ENCODE assay signal across 1 cellular context in the genomic region with DNA sequence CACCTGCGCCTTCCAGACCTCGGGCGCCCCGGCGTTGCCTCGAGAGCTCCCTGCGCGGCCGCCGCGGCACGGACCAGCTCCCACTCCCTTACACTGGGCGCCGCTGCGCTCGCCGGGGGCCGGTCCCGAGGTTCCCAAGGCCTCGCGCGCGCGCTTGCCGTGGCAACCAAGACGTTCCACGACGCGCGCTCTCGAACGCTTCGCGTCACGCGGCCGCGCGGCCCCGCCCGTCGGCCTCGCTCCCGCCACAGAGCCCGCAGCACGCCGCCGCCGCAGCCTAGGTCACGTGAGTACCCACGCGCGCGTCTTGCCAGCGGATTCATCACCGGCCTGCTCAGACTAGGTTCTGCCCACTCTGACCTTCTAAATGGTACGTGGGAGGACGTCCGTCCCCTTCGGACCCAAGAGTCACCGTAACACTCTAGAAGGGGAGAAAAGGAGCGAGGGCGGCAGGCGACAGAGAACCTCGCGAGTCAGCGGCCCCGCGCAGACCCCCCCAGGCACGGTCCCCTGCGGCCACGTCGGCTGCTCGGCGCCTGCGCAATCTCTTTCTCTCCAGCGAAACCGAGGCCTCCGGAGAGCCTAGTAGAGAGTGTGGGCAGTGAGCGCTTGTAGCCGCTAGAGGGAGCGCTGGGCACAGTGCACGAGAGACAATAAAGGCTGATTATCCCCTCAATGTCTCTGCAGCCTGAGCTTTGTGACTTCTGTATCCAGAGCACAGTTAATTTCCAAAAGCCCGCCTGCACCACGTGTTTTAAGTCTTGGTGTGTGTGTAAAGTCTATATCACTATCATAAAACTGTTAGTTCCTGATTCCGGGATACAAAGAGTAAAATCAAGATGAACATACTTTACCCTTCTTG.
TF ChIP-seq lines count a peak whose summit lies in the region.

A gene with protein sequence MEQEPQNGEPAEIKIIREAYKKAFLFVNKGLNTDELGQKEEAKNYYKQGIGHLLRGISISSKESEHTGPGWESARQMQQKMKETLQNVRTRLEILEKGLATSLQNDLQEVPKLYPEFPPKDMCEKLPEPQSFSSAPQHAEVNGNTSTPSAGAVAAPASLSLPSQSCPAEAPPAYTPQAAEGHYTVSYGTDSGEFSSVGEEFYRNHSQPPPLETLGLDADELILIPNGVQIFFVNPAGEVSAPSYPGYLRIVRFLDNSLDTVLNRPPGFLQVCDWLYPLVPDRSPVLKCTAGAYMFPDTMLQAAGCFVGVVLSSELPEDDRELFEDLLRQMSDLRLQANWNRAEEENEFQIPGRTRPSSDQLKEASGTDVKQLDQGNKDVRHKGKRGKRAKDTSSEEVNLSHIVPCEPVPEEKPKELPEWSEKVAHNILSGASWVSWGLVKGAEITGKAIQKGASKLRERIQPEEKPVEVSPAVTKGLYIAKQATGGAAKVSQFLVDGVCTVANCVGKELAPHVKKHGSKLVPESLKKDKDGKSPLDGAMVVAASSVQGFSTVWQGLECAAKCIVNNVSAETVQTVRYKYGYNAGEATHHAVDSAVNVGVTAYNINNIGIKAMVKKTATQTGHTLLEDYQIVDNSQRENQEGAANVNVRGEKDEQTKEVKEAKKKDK (minus strand): TSS at position 173 of the 862 bp plus-strand sequence. CDS start 10,564 bp downstream, outside the sequence.

TF ChIP-seq in GM12878, 131 proteins besides CTCF, POLR2A, EP300 and RAD21 (continued from another document):
- TF ChIP-seq, protein P1, sequence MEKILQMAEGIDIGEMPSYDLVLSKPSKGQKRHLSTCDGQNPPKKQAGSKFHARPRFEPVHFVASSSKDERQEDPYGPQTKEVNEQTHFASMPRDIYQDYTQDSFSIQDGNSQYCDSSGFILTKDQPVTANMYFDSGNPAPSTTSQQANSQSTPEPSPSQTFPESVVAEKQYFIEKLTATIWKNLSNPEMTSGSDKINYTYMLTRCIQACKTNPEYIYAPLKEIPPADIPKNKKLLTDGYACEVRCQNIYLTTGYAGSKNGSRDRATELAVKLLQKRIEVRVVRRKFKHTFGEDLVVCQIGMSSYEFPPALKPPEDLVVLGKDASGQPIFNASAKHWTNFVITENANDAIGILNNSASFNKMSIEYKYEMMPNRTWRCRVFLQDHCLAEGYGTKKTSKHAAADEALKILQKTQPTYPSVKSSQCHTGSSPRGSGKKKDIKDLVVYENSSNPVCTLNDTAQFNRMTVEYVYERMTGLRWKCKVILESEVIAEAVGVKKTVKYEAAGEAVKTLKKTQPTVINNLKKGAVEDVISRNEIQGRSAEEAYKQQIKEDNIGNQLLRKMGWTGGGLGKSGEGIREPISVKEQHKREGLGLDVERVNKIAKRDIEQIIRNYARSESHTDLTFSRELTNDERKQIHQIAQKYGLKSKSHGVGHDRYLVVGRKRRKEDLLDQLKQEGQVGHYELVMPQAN (conservative IDR thresholded peaks at IDR 0.05): peak; percentile 83
- TF ChIP-seq CHD1 (IDR thresholded peaks at IDR 0.05; ENCODE audit: low read depth, low read length): 0 out of 2 replicates have a peak, but pooled peaks have one; percentile 81
- TF ChIP-seq CHD2 (IDR thresholded peaks at IDR 0.05; ENCODE audit: borderline replicate concordance, low read depth, low read length): peak; percentile 55; the same call in 1 of the 2 replicates
- TF ChIP-seq, protein P2, sequence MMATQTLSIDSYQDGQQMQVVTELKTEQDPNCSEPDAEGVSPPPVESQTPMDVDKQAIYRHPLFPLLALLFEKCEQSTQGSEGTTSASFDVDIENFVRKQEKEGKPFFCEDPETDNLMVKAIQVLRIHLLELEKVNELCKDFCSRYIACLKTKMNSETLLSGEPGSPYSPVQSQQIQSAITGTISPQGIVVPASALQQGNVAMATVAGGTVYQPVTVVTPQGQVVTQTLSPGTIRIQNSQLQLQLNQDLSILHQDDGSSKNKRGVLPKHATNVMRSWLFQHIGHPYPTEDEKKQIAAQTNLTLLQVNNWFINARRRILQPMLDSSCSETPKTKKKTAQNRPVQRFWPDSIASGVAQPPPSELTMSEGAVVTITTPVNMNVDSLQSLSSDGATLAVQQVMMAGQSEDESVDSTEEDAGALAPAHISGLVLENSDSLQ (IDR thresholded peaks at IDR 0.05): 0 out of 2 replicates have a peak, but pooled peaks have one; percentile 25
- peak; percentile 85 for TF ChIP-seq DPF2 (IDR thresholded peaks at IDR 0.05)
- TF ChIP-seq, protein P3, sequence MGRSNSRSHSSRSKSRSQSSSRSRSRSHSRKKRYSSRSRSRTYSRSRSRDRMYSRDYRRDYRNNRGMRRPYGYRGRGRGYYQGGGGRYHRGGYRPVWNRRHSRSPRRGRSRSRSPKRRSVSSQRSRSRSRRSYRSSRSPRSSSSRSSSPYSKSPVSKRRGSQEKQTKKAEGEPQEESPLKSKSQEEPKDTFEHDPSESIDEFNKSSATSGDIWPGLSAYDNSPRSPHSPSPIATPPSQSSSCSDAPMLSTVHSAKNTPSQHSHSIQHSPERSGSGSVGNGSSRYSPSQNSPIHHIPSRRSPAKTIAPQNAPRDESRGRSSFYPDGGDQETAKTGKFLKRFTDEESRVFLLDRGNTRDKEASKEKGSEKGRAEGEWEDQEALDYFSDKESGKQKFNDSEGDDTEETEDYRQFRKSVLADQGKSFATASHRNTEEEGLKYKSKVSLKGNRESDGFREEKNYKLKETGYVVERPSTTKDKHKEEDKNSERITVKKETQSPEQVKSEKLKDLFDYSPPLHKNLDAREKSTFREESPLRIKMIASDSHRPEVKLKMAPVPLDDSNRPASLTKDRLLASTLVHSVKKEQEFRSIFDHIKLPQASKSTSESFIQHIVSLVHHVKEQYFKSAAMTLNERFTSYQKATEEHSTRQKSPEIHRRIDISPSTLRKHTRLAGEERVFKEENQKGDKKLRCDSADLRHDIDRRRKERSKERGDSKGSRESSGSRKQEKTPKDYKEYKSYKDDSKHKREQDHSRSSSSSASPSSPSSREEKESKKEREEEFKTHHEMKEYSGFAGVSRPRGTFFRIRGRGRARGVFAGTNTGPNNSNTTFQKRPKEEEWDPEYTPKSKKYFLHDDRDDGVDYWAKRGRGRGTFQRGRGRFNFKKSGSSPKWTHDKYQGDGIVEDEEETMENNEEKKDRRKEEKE (IDR thresholded peaks at IDR 0.05): peak; percentile 62; the same call in 1 of the 2 replicates
- TF ChIP-seq, protein P4, sequence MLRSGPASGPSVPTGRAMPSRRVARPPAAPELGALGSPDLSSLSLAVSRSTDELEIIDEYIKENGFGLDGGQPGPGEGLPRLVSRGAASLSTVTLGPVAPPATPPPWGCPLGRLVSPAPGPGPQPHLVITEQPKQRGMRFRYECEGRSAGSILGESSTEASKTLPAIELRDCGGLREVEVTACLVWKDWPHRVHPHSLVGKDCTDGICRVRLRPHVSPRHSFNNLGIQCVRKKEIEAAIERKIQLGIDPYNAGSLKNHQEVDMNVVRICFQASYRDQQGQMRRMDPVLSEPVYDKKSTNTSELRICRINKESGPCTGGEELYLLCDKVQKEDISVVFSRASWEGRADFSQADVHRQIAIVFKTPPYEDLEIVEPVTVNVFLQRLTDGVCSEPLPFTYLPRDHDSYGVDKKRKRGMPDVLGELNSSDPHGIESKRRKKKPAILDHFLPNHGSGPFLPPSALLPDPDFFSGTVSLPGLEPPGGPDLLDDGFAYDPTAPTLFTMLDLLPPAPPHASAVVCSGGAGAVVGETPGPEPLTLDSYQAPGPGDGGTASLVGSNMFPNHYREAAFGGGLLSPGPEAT (IDR thresholded peaks at IDR 0.05; ENCODE audit: low read depth): peak; percentile 19; the same call in 1 of the 2 replicates
- no peak for TF ChIP-seq ZNF622 (IDR thresholded peaks at IDR 0.05)
- TF ChIP-seq LARP7 (IDR thresholded peaks at IDR 0.05): peak; percentile 97
- TF ChIP-seq, protein P5, sequence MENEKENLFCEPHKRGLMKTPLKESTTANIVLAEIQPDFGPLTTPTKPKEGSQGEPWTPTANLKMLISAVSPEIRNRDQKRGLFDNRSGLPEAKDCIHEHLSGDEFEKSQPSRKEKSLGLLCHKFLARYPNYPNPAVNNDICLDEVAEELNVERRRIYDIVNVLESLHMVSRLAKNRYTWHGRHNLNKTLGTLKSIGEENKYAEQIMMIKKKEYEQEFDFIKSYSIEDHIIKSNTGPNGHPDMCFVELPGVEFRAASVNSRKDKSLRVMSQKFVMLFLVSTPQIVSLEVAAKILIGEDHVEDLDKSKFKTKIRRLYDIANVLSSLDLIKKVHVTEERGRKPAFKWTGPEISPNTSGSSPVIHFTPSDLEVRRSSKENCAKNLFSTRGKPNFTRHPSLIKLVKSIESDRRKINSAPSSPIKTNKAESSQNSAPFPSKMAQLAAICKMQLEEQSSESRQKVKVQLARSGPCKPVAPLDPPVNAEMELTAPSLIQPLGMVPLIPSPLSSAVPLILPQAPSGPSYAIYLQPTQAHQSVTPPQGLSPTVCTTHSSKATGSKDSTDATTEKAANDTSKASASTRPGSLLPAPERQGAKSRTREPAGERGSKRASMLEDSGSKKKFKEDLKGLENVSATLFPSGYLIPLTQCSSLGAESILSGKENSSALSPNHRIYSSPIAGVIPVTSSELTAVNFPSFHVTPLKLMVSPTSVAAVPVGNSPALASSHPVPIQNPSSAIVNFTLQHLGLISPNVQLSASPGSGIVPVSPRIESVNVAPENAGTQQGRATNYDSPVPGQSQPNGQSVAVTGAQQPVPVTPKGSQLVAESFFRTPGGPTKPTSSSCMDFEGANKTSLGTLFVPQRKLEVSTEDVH (IDR thresholded peaks at IDR 0.05; ENCODE audit: low read depth, partially characterized antibody): peak; percentile 20
- TF ChIP-seq, protein P6, sequence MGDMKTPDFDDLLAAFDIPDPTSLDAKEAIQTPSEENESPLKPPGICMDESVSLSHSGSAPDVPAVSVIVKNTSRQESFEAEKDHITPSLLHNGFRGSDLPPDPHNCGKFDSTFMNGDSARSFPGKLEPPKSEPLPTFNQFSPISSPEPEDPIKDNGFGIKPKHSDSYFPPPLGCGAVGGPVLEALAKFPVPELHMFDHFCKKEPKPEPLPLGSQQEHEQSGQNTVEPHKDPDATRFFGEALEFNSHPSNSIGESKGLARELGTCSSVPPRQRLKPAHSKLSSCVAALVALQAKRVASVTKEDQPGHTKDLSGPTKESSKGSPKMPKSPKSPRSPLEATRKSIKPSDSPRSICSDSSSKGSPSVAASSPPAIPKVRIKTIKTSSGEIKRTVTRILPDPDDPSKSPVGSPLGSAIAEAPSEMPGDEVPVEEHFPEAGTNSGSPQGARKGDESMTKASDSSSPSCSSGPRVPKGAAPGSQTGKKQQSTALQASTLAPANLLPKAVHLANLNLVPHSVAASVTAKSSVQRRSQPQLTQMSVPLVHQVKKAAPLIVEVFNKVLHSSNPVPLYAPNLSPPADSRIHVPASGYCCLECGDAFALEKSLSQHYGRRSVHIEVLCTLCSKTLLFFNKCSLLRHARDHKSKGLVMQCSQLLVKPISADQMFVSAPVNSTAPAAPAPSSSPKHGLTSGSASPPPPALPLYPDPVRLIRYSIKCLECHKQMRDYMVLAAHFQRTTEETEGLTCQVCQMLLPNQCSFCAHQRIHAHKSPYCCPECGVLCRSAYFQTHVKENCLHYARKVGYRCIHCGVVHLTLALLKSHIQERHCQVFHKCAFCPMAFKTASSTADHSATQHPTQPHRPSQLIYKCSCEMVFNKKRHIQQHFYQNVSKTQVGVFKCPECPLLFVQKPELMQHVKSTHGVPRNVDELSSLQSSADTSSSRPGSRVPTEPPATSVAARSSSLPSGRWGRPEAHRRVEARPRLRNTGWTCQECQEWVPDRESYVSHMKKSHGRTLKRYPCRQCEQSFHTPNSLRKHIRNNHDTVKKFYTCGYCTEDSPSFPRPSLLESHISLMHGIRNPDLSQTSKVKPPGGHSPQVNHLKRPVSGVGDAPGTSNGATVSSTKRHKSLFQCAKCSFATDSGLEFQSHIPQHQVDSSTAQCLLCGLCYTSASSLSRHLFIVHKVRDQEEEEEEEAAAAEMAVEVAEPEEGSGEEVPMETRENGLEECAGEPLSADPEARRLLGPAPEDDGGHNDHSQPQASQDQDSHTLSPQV (IDR thresholded peaks at IDR 0.05): peak; percentile 74; the same call in 1 of the 2 replicates
- peak; percentile 66; the same call in 1 of the 2 replicates for TF ChIP-seq NBN (IDR thresholded peaks at IDR 0.05)
- no peak; the same call in 1 of the 2 replicates for TF ChIP-seq PAX5 (IDR thresholded peaks at IDR 0.05; ENCODE audit: borderline replicate concordance, low read depth, low read length)
- TF ChIP-seq ATF7 (IDR thresholded peaks at IDR 0.05; ENCODE audit: low read depth): peak; percentile 51; the same call in 1 of the 2 replicates
- peak in 1 of 2 experiments; percentile 6; a peak in 1 of 4 replicates for TF ChIP-seq IKZF2 (IDR thresholded peaks at IDR 0.05)
- no peak for TF ChIP-seq FOS (IDR thresholded peaks at IDR 0.05; ENCODE audit: borderline replicate concordance, extremely low read depth, insufficient read length)
- peak; percentile 19; the same call in 1 of the 2 replicates for TF ChIP-seq CREM (IDR thresholded peaks at IDR 0.05; ENCODE audit: low read depth)
- no peak for TF ChIP-seq HCFC1 (IDR thresholded peaks at IDR 0.05; ENCODE audit: low read length)
- TF ChIP-seq, protein P7, sequence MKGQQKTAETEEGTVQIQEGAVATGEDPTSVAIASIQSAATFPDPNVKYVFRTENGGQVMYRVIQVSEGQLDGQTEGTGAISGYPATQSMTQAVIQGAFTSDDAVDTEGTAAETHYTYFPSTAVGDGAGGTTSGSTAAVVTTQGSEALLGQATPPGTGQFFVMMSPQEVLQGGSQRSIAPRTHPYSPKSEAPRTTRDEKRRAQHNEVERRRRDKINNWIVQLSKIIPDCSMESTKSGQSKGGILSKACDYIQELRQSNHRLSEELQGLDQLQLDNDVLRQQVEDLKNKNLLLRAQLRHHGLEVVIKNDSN (IDR thresholded peaks at IDR 0.05; ENCODE audit: borderline replicate concordance, extremely low read length, insufficient read depth, low read depth, low read length): peak; percentile 80
- TF ChIP-seq IKZF1 (conservative IDR thresholded peaks at IDR 0.05): peak; percentile 85
